1 cellular context compared by ENCODE assay signal in the genomic region with DNA sequence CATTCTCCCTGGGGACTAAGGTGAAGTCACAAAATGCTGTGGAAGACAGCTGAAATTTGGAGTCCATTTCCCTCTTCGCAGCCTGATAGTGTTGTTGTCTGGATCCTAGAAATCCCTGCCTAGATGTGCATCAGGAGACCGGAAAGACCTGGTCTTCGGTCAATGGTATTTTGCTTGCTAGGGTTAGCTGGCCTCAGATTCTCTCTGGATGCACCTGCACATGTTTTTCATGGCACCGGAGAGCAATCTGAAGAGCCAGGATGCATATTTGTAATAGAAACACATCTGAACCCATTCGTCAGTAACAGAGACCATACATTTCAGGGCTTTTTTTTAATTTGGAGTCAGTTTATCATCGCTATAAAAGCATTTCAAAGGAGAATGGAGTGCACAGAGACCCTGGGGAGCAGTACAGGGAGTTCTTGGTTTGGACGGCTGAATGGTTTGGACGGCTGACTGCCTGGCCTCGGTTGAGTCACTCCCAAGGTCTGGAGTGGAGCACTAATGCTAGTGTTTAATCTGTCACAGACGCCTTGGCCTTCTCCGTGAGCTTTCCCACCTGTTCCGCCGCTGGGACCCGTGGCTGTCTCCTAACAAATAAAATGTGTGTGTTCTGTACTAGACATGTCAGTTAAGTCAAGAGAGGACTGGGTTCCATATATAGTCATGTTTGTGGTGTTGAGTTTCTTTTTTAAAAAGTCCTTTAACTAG.
TF ChIP-seq lines count a peak whose summit lies in the region.

No MANE protein-coding gene starts in this region.

TF ChIP-seq in H1, 55 proteins besides CTCF, POLR2A, EP300 and RAD21:
- TF ChIP-seq JUND (IDR thresholded peaks at IDR 0.05; ENCODE audit: low read length), result no peak
